ENCODE assay signal across 8 cellular contexts in the genomic region with DNA sequence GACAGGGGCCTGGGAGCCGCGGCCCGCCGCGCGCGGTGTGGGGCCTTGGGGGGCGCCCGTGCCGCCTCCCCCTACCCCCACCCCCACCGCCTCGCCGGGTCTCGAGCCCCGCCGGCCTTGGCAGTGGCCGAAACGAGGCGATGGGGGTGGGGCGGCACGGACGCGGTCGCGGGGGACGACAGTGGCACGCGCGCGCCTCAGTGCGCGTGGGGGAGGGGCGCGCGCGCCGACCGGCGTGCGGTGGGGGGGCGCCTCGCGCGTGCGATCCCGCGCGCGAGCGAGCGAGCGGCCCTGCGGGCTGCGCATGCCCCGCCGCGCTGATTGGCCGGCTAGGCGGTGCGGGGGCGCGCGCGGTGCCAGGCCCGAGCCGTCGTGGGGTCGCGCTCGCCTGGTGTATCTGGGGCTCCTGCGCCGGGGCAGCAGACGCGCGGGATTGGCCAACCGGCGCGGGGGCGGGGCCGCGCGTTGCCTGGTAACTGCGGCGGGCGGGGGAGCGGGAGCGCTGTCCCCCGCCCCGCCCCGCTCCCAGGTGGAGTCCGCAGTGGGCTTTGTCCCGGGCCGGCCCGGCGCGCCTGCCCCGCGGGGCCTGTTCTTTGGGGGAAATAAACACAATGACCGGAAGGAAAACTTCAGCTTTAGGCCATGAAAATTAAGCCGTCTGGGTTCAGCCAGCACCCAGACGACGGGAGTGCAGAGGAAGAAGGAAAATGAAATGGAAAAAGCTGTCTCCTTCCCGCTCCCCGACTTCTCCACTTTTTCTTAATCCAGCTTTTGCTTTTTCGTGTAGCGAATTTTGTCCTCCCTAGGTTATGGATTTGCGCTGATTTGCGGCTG. TPM values are rescaled to one million over a fixed set of nuclear protein-coding genes. Genes with fewer than 3 reads are reported as not detected.
DNase-seq lines count a peak whose midpoint lies in the region; ATAC-seq and TF ChIP-seq lines count a peak whose summit lies in the region.

No MANE protein-coding gene starts in this region.

- peak overlapping the region; percentile 87 for H3K4me3 ChIP-seq in Jurkat, Clone E6-1 (ENCODE audit: low read length)
- H3K4me3 ChIP-seq in esophagus (ENCODE audit: low read depth in 1 of 2, low read length in 2 of 2) = peak overlapping the region; percentile 67 to 99
- peak overlapping the region; percentile 68 to 94 for H3K4me3 ChIP-seq in muscle layer of colon (ENCODE audit: low read depth in 1 of 2, low read length in 2 of 2)

- H3K36me3 ChIP-seq in esophagus (ENCODE audit: control insufficient read depth in 2 of 2, insufficient read depth in 2 of 2, low read length in 1 of 2) (no peaks in the 10 kb centered on the region), muscle layer of colon (ENCODE audit: insufficient read depth, low read length) (no peaks in the 10 kb centered on the region)

- no peaks in the 10 kb centered on the region for H3K9me3 ChIP-seq in esophagus (ENCODE audit: control insufficient read depth in 2 of 2, insufficient read depth in 1 of 2, low read depth in 1 of 2, low read length in 1 of 2)
- H3K9me3 ChIP-seq in muscle layer of colon (ENCODE audit: low read length) = no peaks in the 10 kb centered on the region

- ATAC-seq in GM21576 (IDR thresholded peaks at IDR 0.05; ENCODE audit: unreplicated experiment) = peak; percentile 41

- H3K27me3 ChIP-seq in esophagus (ENCODE audit: control insufficient read depth in 1 of 2, insufficient read depth in 2 of 2, low read length in 2 of 2) = no peaks in the 10 kb centered on the region
- H3K27me3 ChIP-seq in muscle layer of colon (ENCODE audit: control insufficient read depth in 1 of 2, insufficient read depth in 2 of 2, low read length in 2 of 2) = no peaks in the 10 kb centered on the region

- peak; percentile 73 for DNase-seq in DMS114 treated with DMSO at 0.1 percent for 48 hours (lab: John Stamatoyannopoulos, UW; ENCODE audit: unreplicated experiment)
- DNase-seq in Jurkat, Clone E6-1 (ENCODE audit: low read depth, low spot score) = peak; percentile 80
- DNase-seq in activated T-cell treated with anti-CD3 and anti-CD28 coated beads, Interleukin-2, amount 50 U/mL, for 48 hours = peak; percentile 90 to 93
- DNase-seq in stimulated activated CD8-positive, alpha-beta memory T cell treated with anti-CD3 and anti-CD28 coated beads, Interleukin-4, amount 100 ng/mL, for 48 hours = peak; percentile 94

- WGBS in esophagus, 2 donors = 1% methylated on average over 66 to 108 of the region's 108 CpGs

- H3K4me1 ChIP-seq in esophagus (ENCODE audit: control insufficient read depth in 2 of 2, insufficient read depth in 2 of 2, low read length in 1 of 2) (peaks cover 3 to 5% of the 10 kb centered on the region in 2 donors), muscle layer of colon (ENCODE audit: insufficient read depth, low read length) (peaks cover 43% of the 10 kb centered on the region)

- H3K27ac ChIP-seq in esophagus (ENCODE audit: low read depth in 2 of 2, low read length in 1 of 2) (peak overlapping the region; percentile 97 to 99), muscle layer of colon (ENCODE audit: low read depth, low read length) (peak overlapping the region; percentile 99)

- peak overlapping the region; percentile 44 for H3K9ac ChIP-seq in muscle layer of colon (ENCODE audit: low read length)

TF ChIP-seq in PFSK-1, 5 proteins besides CTCF, POLR2A, EP300 and RAD21:
- TF ChIP-seq TAF1 (IDR thresholded peaks at IDR 0.05; ENCODE audit: borderline replicate concordance, insufficient read depth, low read length) (0 out of 2 replicates have a peak, but pooled peaks have one; percentile 51), POLR2AphosphoS5 (IDR thresholded peaks at IDR 0.05; ENCODE audit: low read depth, low read length) (no peak), FOXP2 (optimal IDR thresholded peaks at IDR 0.05; ENCODE audit: borderline replicate concordance, extremely low read depth, extremely low read length, insufficient read depth) (no peak), SIN3A (IDR thresholded peaks at IDR 0.05; ENCODE audit: borderline replicate concordance, insufficient read depth, low read length) (peak; percentile 38; the same call in 1 of the 2 replicates)
- TF ChIP-seq, protein P1, sequence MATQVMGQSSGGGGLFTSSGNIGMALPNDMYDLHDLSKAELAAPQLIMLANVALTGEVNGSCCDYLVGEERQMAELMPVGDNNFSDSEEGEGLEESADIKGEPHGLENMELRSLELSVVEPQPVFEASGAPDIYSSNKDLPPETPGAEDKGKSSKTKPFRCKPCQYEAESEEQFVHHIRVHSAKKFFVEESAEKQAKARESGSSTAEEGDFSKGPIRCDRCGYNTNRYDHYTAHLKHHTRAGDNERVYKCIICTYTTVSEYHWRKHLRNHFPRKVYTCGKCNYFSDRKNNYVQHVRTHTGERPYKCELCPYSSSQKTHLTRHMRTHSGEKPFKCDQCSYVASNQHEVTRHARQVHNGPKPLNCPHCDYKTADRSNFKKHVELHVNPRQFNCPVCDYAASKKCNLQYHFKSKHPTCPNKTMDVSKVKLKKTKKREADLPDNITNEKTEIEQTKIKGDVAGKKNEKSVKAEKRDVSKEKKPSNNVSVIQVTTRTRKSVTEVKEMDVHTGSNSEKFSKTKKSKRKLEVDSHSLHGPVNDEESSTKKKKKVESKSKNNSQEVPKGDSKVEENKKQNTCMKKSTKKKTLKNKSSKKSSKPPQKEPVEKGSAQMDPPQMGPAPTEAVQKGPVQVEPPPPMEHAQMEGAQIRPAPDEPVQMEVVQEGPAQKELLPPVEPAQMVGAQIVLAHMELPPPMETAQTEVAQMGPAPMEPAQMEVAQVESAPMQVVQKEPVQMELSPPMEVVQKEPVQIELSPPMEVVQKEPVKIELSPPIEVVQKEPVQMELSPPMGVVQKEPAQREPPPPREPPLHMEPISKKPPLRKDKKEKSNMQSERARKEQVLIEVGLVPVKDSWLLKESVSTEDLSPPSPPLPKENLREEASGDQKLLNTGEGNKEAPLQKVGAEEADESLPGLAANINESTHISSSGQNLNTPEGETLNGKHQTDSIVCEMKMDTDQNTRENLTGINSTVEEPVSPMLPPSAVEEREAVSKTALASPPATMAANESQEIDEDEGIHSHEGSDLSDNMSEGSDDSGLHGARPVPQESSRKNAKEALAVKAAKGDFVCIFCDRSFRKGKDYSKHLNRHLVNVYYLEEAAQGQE (IDR thresholded peaks at IDR 0.05; ENCODE audit: insufficient read depth in 1 of 2, low read depth in 2 of 2, low read length in 2 of 2) = no peak

RNA-seq across cellular contexts. Expression of a gene that starts 0.9 kb away (rescaled TPM):
- 73.7 TPM for polyA plus RNA-seq in Jurkat, Clone E6-1 (2012; ENCODE audit: insufficient read depth, insufficient read length)
- 76.4 TPM for polyA plus RNA-seq in PFSK-1 (2012; ENCODE audit: insufficient read length, low read depth)
- 10 to 100 TPM; 33.5 to 40.9 TPM for polyA plus RNA-seq in esophagus

Comparison
In these comparisons a context has a peak if more than half of its experiments do, and no peak if none do; other contexts are left out.
1. Peak in every context shown above with its lines: DNase-seq, ATAC-seq, H3K4me3 ChIP-seq and H3K27ac ChIP-seq.